26 cellular contexts compared by ENCODE assay signal in the genomic region with DNA sequence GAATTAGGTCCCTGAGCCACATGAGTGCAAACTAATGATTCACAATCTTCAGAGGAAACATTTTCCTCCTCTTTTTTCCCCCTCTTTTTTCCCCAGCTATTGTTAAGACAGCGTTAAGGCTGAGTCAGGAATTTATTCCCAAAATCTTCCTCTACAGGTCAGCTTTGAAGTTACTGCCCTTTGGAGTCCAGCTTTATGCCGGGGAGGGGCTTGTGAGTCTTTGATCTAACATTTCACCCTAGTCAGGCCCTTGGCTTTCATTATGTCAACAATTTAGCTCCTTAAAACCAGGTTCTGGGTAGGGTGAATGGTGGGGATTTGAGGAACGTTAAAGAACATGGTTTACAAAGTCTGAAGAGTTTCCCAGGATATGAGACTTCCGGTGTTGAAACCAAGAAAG.
"Had no signal": no experiment of that assay in that cellular context is flagged by ENCODE, and none has a peak within 500 bp of the region (broad histone marks: within the 10 kb centered on the region; RNA-seq: fewer than 3 reads in every experiment).

No MANE protein-coding gene starts in this region.

- ATAC-seq: esophagus mucosa; gastrocnemius medialis; left lobe of liver; naive thymus-derived CD4-positive, alpha-beta T cell; sciatic nerve; stimulated activated effector memory CD8-positive, alpha-beta T cell treated with anti-CD3 and anti-CD28 coated beads, Interleukin-12 subunit alpha, Interleukin-12 subunit beta, amount 100 ng/mL, for 72 hours had no signal

- H3K4me3 ChIP-seq: gastrocnemius medialis, prostate gland, right atrium auricular region, stomach, thyroid gland, vagina had no signal

- H3K27me3 ChIP-seq: gastrocnemius medialis, right atrium auricular region, stomach, thyroid gland, vagina had no signal

- H3K36me3 Mint-ChIP-seq: naive thymus-derived CD4-positive, alpha-beta T cell; stimulated activated effector memory CD8-positive, alpha-beta T cell treated with anti-CD3 and anti-CD28 coated beads, Interleukin-12 subunit alpha, Interleukin-12 subunit beta, amount 100 ng/mL, for 72 hours had no signal

- H3K27ac ChIP-seq: epithelial cell of prostate, gastrocnemius medialis, prostate gland, right atrium auricular region, stomach, thyroid gland, vagina had no signal

- H3K4me1 Mint-ChIP-seq: naive thymus-derived CD4-positive, alpha-beta T cell; stimulated activated effector memory CD8-positive, alpha-beta T cell treated with anti-CD3 and anti-CD28 coated beads, Interleukin-12 subunit alpha, Interleukin-12 subunit beta, amount 100 ng/mL, for 72 hours had no signal

- H3K27ac Mint-ChIP-seq: endodermal cell; naive thymus-derived CD4-positive, alpha-beta T cell; nephron; stimulated activated effector memory CD8-positive, alpha-beta T cell treated with anti-CD3 and anti-CD28 coated beads, Interleukin-12 subunit alpha, Interleukin-12 subunit beta, amount 100 ng/mL, for 72 hours had no signal

- H3K4me3 Mint-ChIP-seq: endodermal cell; naive thymus-derived CD4-positive, alpha-beta T cell; nephron; stimulated activated effector memory CD8-positive, alpha-beta T cell treated with anti-CD3 and anti-CD28 coated beads, Interleukin-12 subunit alpha, Interleukin-12 subunit beta, amount 100 ng/mL, for 72 hours had no signal

- DNase-seq: cortex of kidney; effector CD4-positive, alpha-beta T cell; endodermal cell; foreskin fibroblast; gastrocnemius medialis; head of caudate nucleus; mesenchymal stem cell; midbrain; naive thymus-derived CD4-positive, alpha-beta T cell; nucleus accumbens; stimulated activated CD4-positive, alpha-beta T cell treated with anti-CD3 and anti-CD28 coated beads, Interleukin-2, amount 100 ng/mL, for 24 hours; stimulated activated CD4-positive, alpha-beta T cell treated with anti-CD3 and anti-CD28 coated beads, Interleukin-4, amount 100 ng/mL, for 24 hours; stimulated activated naive CD4-positive, alpha-beta T cell treated with Interleukin-2 at 50 U/mL for 16 hours; stomach; thyroid gland; trophoblast cell had no signal

- FAIRE-seq: keratinocyte had no signal

- H3K9me3 ChIP-seq: prostate gland, stomach, thyroid gland, vagina had no signal

- H3K36me3 ChIP-seq: gastrocnemius medialis, prostate gland, right atrium auricular region, stomach, thyroid gland, vagina had no signal

- H3K4me1 ChIP-seq: gastrocnemius medialis, prostate gland, right atrium auricular region, stomach, thyroid gland, vagina had no signal
